ENCODE assay signal across 31 cellular contexts in the genomic region with DNA sequence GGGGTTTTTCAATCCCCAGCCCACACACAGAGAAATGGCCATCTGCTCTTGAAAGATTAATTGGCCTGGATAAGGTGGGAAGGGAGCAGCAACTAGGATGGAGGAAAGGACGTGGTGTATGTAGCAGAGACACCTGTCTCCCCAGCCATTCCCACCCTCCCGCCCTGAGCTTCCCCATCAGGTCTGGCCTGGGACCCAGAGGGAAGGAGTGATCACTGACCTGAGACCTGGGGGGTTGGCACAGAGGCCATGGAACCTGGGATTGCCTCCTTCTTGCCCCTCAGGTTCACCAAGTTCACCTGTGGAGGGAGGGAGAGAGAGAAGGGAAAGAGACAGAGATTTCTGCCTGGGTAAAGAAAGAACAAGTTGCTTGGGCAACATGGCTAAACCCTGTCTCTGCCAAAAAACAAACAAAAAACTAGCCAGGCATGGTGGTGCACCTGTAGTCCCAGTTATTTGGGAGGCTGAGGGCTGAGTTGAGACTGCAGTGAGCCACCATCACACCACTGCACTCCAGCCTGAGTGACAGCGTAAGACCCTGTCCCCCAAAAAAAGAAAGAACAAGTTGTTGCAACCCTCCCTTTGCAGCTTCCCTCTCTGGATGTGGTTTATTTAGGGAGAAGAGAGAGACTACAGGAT. TPM values are rescaled to one million over a fixed set of nuclear protein-coding genes. Genes with fewer than 3 reads are reported as not detected.
"Had no signal": no experiment of that assay in that cellular context is flagged by ENCODE, and none has a peak within 500 bp of the region (broad histone marks: within the 10 kb centered on the region; RNA-seq: fewer than 3 reads in every experiment).

No MANE protein-coding gene starts in this region.

- H3K36me3 ChIP-seq: heart left ventricle, neutrophil, spleen, thoracic aorta, transverse colon had no signal

- H3K9me3 Mint-ChIP-seq: naive thymus-derived CD4-positive, alpha-beta T cell; stimulated activated naive B cell treated with anti-CD40 and anti-IgM and Interleukin-4, amounts not matched to agents 10 μg/mL and 1 μg/mL and 100 μg/mL, for 72 hours; stimulated activated naive CD8-positive, alpha-beta T cell treated with anti-CD3 and anti-CD28 coated beads, Interleukin-15, amount 100 ng/mL, for 72 hours had no signal

- DNase-seq: cortex of kidney; dorsolateral prefrontal cortex; effector CD8-positive, alpha-beta T cell; hippocampal formation; kidney glomerular epithelial cell; mesendoderm; naive thymus-derived CD4-positive, alpha-beta T cell; spleen; stimulated activated CD4-positive, alpha-beta T cell treated with anti-CD3 and anti-CD28 coated beads, Interleukin-15, amount 100 ng/mL, for 24 hours; stimulated activated CD4-positive, alpha-beta T cell treated with anti-CD3 and anti-CD28 coated beads, Interleukin-1b, Interleukin-23, amount 100 ng/mL, for 48 hours; stimulated activated CD4-positive, alpha-beta T cell treated with anti-CD3 and anti-CD28 coated beads, Interleukin-4, amount 100 ng/mL, for 4 hours; stimulated activated naive B cell treated with anti-CD40 and anti-IgM and Interleukin-4, amounts not matched to agents 10 μg/mL and 1 μg/mL and 100 μg/mL, for 72 hours; stimulated activated naive CD8-positive, alpha-beta T cell treated with anti-CD3 and anti-CD28 coated beads, Interleukin-15, amount 100 ng/mL, for 72 hours; transverse colon had no signal

- H3K4me1 Mint-ChIP-seq: naive thymus-derived CD4-positive, alpha-beta T cell; stimulated activated naive B cell treated with anti-CD40 and anti-IgM and Interleukin-4, amounts not matched to agents 10 μg/mL and 1 μg/mL and 100 μg/mL, for 72 hours; stimulated activated naive CD8-positive, alpha-beta T cell treated with anti-CD3 and anti-CD28 coated beads, Interleukin-15, amount 100 ng/mL, for 72 hours had no signal

- H3K27ac Mint-ChIP-seq: naive thymus-derived CD4-positive, alpha-beta T cell; stimulated activated naive B cell treated with anti-CD40 and anti-IgM and Interleukin-4, amounts not matched to agents 10 μg/mL and 1 μg/mL and 100 μg/mL, for 72 hours had no signal

- ATAC-seq: esophagus mucosa; heart left ventricle; naive thymus-derived CD4-positive, alpha-beta T cell; sciatic nerve; stimulated activated naive B cell treated with anti-CD40 and anti-IgM and Interleukin-4, amounts not matched to agents 10 μg/mL and 1 μg/mL and 100 μg/mL, for 72 hours; stimulated activated naive CD8-positive, alpha-beta T cell treated with anti-CD3 and anti-CD28 coated beads, Interleukin-15, amount 100 ng/mL, for 72 hours had no signal

- H3K4me3 Mint-ChIP-seq: naive thymus-derived CD4-positive, alpha-beta T cell; stimulated activated naive B cell treated with anti-CD40 and anti-IgM and Interleukin-4, amounts not matched to agents 10 μg/mL and 1 μg/mL and 100 μg/mL, for 72 hours; stimulated activated naive CD8-positive, alpha-beta T cell treated with anti-CD3 and anti-CD28 coated beads, Interleukin-15, amount 100 ng/mL, for 72 hours had no signal

- H3K4me3 ChIP-seq: dorsolateral prefrontal cortex, heart left ventricle, spleen, thoracic aorta, transverse colon had no signal

- H3K4me1 ChIP-seq: heart left ventricle, spleen, transverse colon had no signal

- H3K9me3 ChIP-seq: heart left ventricle, neutrophil, spleen, thoracic aorta, transverse colon had no signal

- H3K27me3 ChIP-seq: neutrophil, transverse colon had no signal

- H3K27ac ChIP-seq: dorsolateral prefrontal cortex, heart left ventricle, neutrophil, spleen, thoracic aorta, transverse colon had no signal

- H3K36me3 Mint-ChIP-seq: naive thymus-derived CD4-positive, alpha-beta T cell; stimulated activated naive B cell treated with anti-CD40 and anti-IgM and Interleukin-4, amounts not matched to agents 10 μg/mL and 1 μg/mL and 100 μg/mL, for 72 hours had no signal

RNA-seq across cellular contexts. Expression of a gene that starts 11.3 kb away (rescaled TPM):
- total RNA-seq: chondrocyte, fibroblast of lung, glomerular endothelial cell, lung microvascular endothelial cell, osteoblast, posterior vena cava, skeletal muscle tissue, thoracic aorta had no signal
- polyA plus RNA-seq: fibroblast of lung; heart left ventricle; naive thymus-derived CD4-positive, alpha-beta T cell had no signal

RNA-seq across cellular contexts. Expression of a gene that starts 36.7 kb away (rescaled TPM):
- total RNA-seq: chondrocyte; esophagus mucosa; fibroblast of lung; frontal cortex; glomerular endothelial cell; heart left ventricle; lung microvascular endothelial cell; mononuclear cell; naive thymus-derived CD4-positive, alpha-beta T cell; osteoblast; posterior vena cava; skeletal muscle tissue; subcutaneous adipose tissue; thoracic aorta; transverse colon had no signal
- polyA plus RNA-seq: fibroblast of lung; heart left ventricle; liver; naive thymus-derived CD4-positive, alpha-beta T cell; neural cell had no signal

RNA-seq across cellular contexts. Expression of a gene that starts 42.4 kb away (rescaled TPM):
- total RNA-seq: chondrocyte, dorsolateral prefrontal cortex, esophagus mucosa, fibroblast of lung, frontal cortex, glomerular endothelial cell, heart left ventricle, liver, lung microvascular endothelial cell, mononuclear cell, osteoblast, posterior vena cava, sciatic nerve, skeletal muscle tissue, spleen, subcutaneous adipose tissue, thoracic aorta, transverse colon had no signal
- polyA plus RNA-seq: fibroblast of lung; heart left ventricle; liver; naive thymus-derived CD4-positive, alpha-beta T cell; neural cell had no signal
